25 cellular contexts compared by ENCODE assay signal in the genomic region with DNA sequence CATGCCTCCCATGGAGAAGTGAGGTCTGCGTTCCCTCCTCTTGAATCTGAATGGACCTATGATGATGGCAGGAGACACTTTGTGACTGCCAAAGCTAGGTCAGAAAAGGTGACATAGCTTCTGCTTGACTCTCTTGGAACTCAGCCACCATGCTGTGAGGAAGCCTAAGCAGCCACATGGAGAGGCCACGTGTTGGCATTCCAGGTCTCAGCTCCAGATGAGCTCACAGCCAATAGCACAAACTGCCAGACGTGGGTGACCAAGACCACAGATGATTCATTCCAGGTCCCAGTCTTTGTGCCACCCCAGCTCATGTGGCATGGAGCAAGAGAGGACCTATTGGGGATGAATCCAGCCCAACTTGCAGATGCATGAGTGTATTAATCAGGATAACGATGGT. TPM values are rescaled to one million over a fixed set of nuclear protein-coding genes. Genes with fewer than 3 reads are reported as not detected.
DNase-seq lines count a peak whose midpoint lies in the region; ATAC-seq, FAIRE-seq and TF ChIP-seq lines count a peak whose summit lies in the region.
"Had no signal": no experiment of that assay in that cellular context is flagged by ENCODE, and none has a peak within 500 bp of the region (broad histone marks: within the 10 kb centered on the region; RNA-seq: fewer than 3 reads in every experiment).

No MANE protein-coding gene starts in this region.

- H3F3A ChIP-seq in GM23248 (ENCODE audit: insufficient read depth) = no peaks in the 10 kb centered on the region
- H3F3A ChIP-seq in MM.1S (ENCODE audit: insufficient read depth, low read length) = no peaks in the 10 kb centered on the region

- ATAC-seq in psoas muscle = peak in 3 of 4 donors; percentile 37 to 82 (median 76)
- ATAC-seq: left lung; stimulated activated naive CD8-positive, alpha-beta T cell treated with anti-CD3 and anti-CD28 coated beads, Interleukin-15, Interleukin-2, amounts not matched to agents 100 U/mL and 50 U/mL, for 24 hours; T-cell; upper lobe of right lung; WTC11 had no signal

- H3K79me2 ChIP-seq in GM23248 (ENCODE audit: insufficient read depth) (no peaks in the 10 kb centered on the region), MM.1S (ENCODE audit: low read length) (no peaks in the 10 kb centered on the region)
- H3K79me2 ChIP-seq: parathyroid adenoma had no signal

- H3K27ac ChIP-seq in GM23248 (no peak overlapping the region), brain microvascular endothelial cell (no peak overlapping the region), psoas muscle (no peak overlapping the region), MM.1S (ENCODE audit: low read length) (no peak overlapping the region)
- H3K27ac ChIP-seq: breast epithelium, left lung, parathyroid adenoma, upper lobe of right lung had no signal

- H3K9me3 ChIP-seq in GM23248 (ENCODE audit: low read depth) (no peaks in the 10 kb centered on the region), psoas muscle (no peaks in the 10 kb centered on the region), MM.1S (replicated peaks; ENCODE audit: insufficient read depth, low read length) (no peaks in the 10 kb centered on the region)
- H3K9me3 ChIP-seq: breast epithelium, Caco-2, left lung, upper lobe of right lung had no signal

- H3K27me3 ChIP-seq in GM23248 (replicated peaks; ENCODE audit: insufficient read depth) = no peaks in the 10 kb centered on the region
- H3K27me3 ChIP-seq in brain microvascular endothelial cell (replicated peaks) = no peaks in the 10 kb centered on the region
- H3K27me3 ChIP-seq in psoas muscle (ENCODE audit: insufficient read depth in 3 of 3, low read length in 2 of 3) = peaks cover 0 to 2% (median 0%) of the 10 kb centered on the region in 3 donors
- H3K27me3 ChIP-seq in MM.1S (replicated peaks; ENCODE audit: insufficient read depth, low read length) = no peaks in the 10 kb centered on the region
- H3K27me3 ChIP-seq: breast epithelium, left lung, upper lobe of right lung had no signal

- in situ Hi-C loops in GM23248 (cut with MboI) (no loop called here), brain microvascular endothelial cell (cut with HindIII; ENCODE audit: low pct_ligation_motif_present, low sequenced_read_pairs) (no loop called here)

- 78 to 82% methylated on average over 4 of the region's 4 CpGs for WGBS in GM23248 (ENCODE audit: low coverage in 1 of 2, low lambda C conversion rate in 2 of 2, missing lambda C conversion rate in 2 of 2), 2 experiments
- WGBS in psoas muscle, 3 donors = 52 to 73% (median 63%) methylated on average over 4 of the region's 4 CpGs

- H2AFZ ChIP-seq in GM23248 = no peak overlapping the region
- no peak overlapping the region for H2AFZ ChIP-seq in MM.1S (ENCODE audit: low read length)

- TF ChIP-seq CTCF in brain microvascular endothelial cell (IDR thresholded peaks at IDR 0.05; ENCODE audit: low read depth, low read length, missing control alignments) (no peak), psoas muscle (IDR thresholded peaks at IDR 0.05) (no peak), MM.1S (IDR thresholded peaks at IDR 0.05; ENCODE audit: low read length) (no peak)

- H3K9ac ChIP-seq in GM23248 = no peak overlapping the region
- no peak overlapping the region for H3K9ac ChIP-seq in MM.1S (ENCODE audit: low read length)
- H3K9ac ChIP-seq: parathyroid adenoma had no signal

- H3K4me3 ChIP-seq in GM23248 = no peak overlapping the region
- no peak overlapping the region for H3K4me3 ChIP-seq in brain microvascular endothelial cell (ENCODE audit: low read depth, low read length)
- no peak overlapping the region for H3K4me3 ChIP-seq in psoas muscle
- no peak overlapping the region for H3K4me3 ChIP-seq in MM.1S (ENCODE audit: low read length)
- H3K4me3 ChIP-seq: breast epithelium, left lung, smooth muscle cell, upper lobe of right lung had no signal

- no peaks in the 10 kb centered on the region for H3K9me2 ChIP-seq in GM23248 (ENCODE audit: insufficient read depth)
- no peaks in the 10 kb centered on the region for H3K9me2 ChIP-seq in MM.1S (replicated peaks; ENCODE audit: insufficient read depth, low read length)

- FAIRE-seq in GM19239 (lab: Jason Lieb, UNC) = no peak
- FAIRE-seq: islet of Langerhans had no signal

- DNase-seq in GM23248 (peak; percentile 19), M059J (ENCODE audit: low read depth) (peak; percentile 89), brain microvascular endothelial cell (peak; percentile 24), psoas muscle (no peak), mucosa of gallbladder (ENCODE audit: low spot score) (no peak), MM.1S (no peak), GM19239 (ENCODE audit: insufficient read length, low spot score) (no peak), NCI-H2081 treated with DMSO at 0.1 percent for 48 hours (lab: John Stamatoyannopoulos, UW) (no peak)
- DNase-seq: activated CD4-positive, alpha-beta T cell treated with anti-CD3 and anti-CD28 coated beads, Interleukin-2, amount 10 ng/mL, durations not matched to agents 24 days and 14 days; activated T-cell treated with anti-CD3 and anti-CD28 coated beads, Interleukin-2, amount 50 U/mL, for 24 hours; Caco-2; effector CD4-positive, alpha-beta T cell; GOT3; left lung; mesenchymal stem cell; NCI-H82; stimulated activated CD4-positive, alpha-beta T cell treated with anti-CD3 and anti-CD28 coated beads, Interleukin-2, amount 100 ng/mL, for 24 hours; stimulated activated naive CD8-positive, alpha-beta T cell treated with anti-CD3 and anti-CD28 coated beads, Interleukin-15, Interleukin-2, amounts not matched to agents 100 U/mL and 50 U/mL, for 24 hours; T-cell; upper lobe of right lung had no signal

- no peak overlapping the region for H3K4me2 ChIP-seq in GM23248 (ENCODE audit: unreplicated experiment)
- no peak overlapping the region for H3K4me2 ChIP-seq in MM.1S (ENCODE audit: low read depth, low read length)
- H3K4me2 ChIP-seq: smooth muscle cell had no signal

- H3K4me1 ChIP-seq in GM23248 (ENCODE audit: insufficient read depth) = no peaks in the 10 kb centered on the region
- no peaks in the 10 kb centered on the region for H3K4me1 ChIP-seq in psoas muscle
- no peaks in the 10 kb centered on the region for H3K4me1 ChIP-seq in MM.1S (ENCODE audit: low read length)
- H3K4me1 ChIP-seq: breast epithelium, Caco-2, left lung, upper lobe of right lung had no signal

- intact Hi-C loops in psoas muscle (cut with DNase I) = no loop called here

- no peaks in the 10 kb centered on the region for H3K36me3 ChIP-seq in GM23248 (ENCODE audit: low read depth)
- H3K36me3 ChIP-seq in brain microvascular endothelial cell (replicated peaks) = no peaks in the 10 kb centered on the region
- no peaks in the 10 kb centered on the region for H3K36me3 ChIP-seq in psoas muscle (ENCODE audit: insufficient read depth in 1 of 2, low read depth in 1 of 2)
- no peaks in the 10 kb centered on the region for H3K36me3 ChIP-seq in MM.1S (replicated peaks; ENCODE audit: insufficient read depth, low read length)
- H3K36me3 ChIP-seq: breast epithelium, left lung, upper lobe of right lung had no signal

- no peaks in the 10 kb centered on the region for H4K20me1 ChIP-seq in GM23248 (ENCODE audit: insufficient read depth)
- no peaks in the 10 kb centered on the region for H4K20me1 ChIP-seq in MM.1S (ENCODE audit: insufficient read depth, low read length)

RNA-seq across cellular contexts. Expression of gene GGACT, which starts 8.7 kb away (rescaled TPM):
- total RNA-seq in GM23248 (2014; rRNA removed; shearing (Covaris generic)) = 1.6 and 2.8 TPM in 2 replicates
- 5.7 and 8.5 TPM in 2 replicates for polyA plus RNA-seq in GM23248 (2016; fragmentation: Nextera tagmentation; extraction: Ambion mirVana)
- total RNA-seq in M059J (2014; rRNA removed; shearing (Covaris generic)) = 1.6 TPM in 1 of 2 replicates, not detected in the other
- 1 to 10 TPM; 1.6 to 4.4 (median 2.6) TPM for total RNA-seq in psoas muscle
- polyA plus RNA-seq in psoas muscle = under 1 TPM; 0.44 to 0.79 (median 0.70) TPM
- total RNA-seq in mucosa of gallbladder = 6.4 TPM

Comparison
In these comparisons a context has a peak if more than half of its experiments do, and no peak if none do; other contexts are left out.
1. DNase-seq: peak in GM23248 (single experiment), M059J (single experiment) and brain microvascular endothelial cell (single experiment); none in psoas muscle (0 of 2), mucosa of gallbladder (single experiment), MM.1S (single experiment), GM19239 (single experiment) and NCI-H2081 treated with DMSO at 0.1 percent for 48 hours (single experiment).